1 cellular context compared by ENCODE assay signal in genomic region chr4:38180456-38180855, GRCh38.
TF ChIP-seq lines count a peak whose summit lies in the region.

No MANE protein-coding gene starts in this region.

TF ChIP-seq in GM12878, 131 proteins besides CTCF, POLR2A, EP300 and RAD21 (continued from another document):
- no peak for TF ChIP-seq JUND (IDR thresholded peaks at IDR 0.05; ENCODE audit: low read depth, low read length)
- no peak for TF ChIP-seq PKNOX1 (IDR thresholded peaks at IDR 0.05)
- TF ChIP-seq BMI1 (IDR thresholded peaks at IDR 0.05; ENCODE audit: borderline replicate concordance): no peak
- no peak for TF ChIP-seq CBFB (IDR thresholded peaks at IDR 0.05; ENCODE audit: low read depth)
- TF ChIP-seq CBX5 (IDR thresholded peaks at IDR 0.05; ENCODE audit: low read depth): no peak
- no peak for TF ChIP-seq ZNF687 (IDR thresholded peaks at IDR 0.05)
- TF ChIP-seq SP1 (IDR thresholded peaks at IDR 0.05; ENCODE audit: low read depth, low read length): no peak
TF ChIP-seq in GM12878: peak in this region for 0.
